Comparison of ENCODE assay signal across 8 cellular contexts in the genomic region with DNA sequence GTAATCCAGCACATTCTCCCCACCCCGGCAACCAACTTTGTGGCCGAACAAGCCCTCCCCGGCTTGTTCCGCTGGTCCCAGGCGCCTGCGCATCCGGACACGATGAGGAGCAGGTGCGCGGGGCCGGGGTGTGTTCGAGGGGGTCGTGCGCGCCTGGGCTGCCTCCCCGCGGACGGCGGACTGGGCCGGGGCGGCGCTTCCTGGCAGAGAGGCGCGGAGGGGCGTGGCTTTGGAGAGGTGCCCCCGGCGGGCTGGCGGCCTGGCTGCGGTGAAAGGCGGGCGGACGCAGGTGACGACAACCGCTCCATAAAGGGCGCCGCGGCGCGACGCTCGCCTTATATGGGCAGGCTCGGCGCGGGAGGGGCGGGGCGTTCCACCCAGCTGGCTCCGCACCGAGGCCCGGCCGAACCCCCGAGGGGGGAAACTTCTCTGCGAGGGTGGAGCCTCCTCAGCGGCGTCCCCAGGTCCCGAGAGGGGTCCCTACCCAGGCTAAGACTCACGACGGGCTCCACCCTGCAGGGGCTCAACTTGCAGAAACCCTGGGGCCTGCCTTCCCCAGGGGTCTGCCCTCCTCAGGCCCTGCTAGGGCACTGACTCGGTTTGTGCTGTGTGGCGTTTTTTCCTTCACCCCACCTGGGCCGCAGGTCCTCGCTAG.
DNase-seq lines count a peak whose midpoint lies in the region; ATAC-seq and TF ChIP-seq lines count a peak whose summit lies in the region.

No MANE protein-coding gene starts in this region.

- DNase-seq in NCI-H2171 treated with DMSO at 0.1 percent for 48 hours (lab: John Stamatoyannopoulos, UW), result peak; percentile 96
- DNase-seq in activated CD4-positive, CD25-positive, alpha-beta regulatory T cell treated with anti-CD3 and anti-CD28 coated beads, Interleukin-2, amount 50 U/mL, for 16 hours (ENCODE audit: low read depth, low spot score), result peak; percentile 85
- DNase-seq in central memory CD4-positive, alpha-beta T cell, result peak; percentile 95
- DNase-seq in islet precursor cell, result peak; percentile 97
- DNase-seq in stimulated activated CD4-positive, alpha-beta T cell treated with anti-CD3 and anti-CD28 coated beads, Interleukin-12 subunit alpha, Interleukin-12 subunit beta, amount 100 ng/mL, for 24 hours (ENCODE audit: low read depth in 2 of 2), result peak; percentile 87 to 95
- no peak for DNase-seq in NCI-H1694 (lab: John Stamatoyannopoulos, UW)

- TF ChIP-seq CTCF in GM12874 (IDR thresholded peaks at IDR 0.05; ENCODE audit: insufficient read depth, low read depth, low read length), result peak; percentile 10; the same call in 1 of the 2 replicates

- ATAC-seq in HG02943 (IDR thresholded peaks at IDR 0.05; ENCODE audit: low read depth, unreplicated experiment), result peak; percentile 49
